In genomic region chr10:27474741-27475140, GRCh38 we compare ENCODE assay signal across 20 cellular contexts.
"Had no signal": no experiment of that assay in that cellular context is flagged by ENCODE, and none has a peak within 500 bp of the region (broad histone marks: within the 10 kb centered on the region; RNA-seq: fewer than 3 reads in every experiment).

No MANE protein-coding gene starts in this region.

- H3K27me3 ChIP-seq: colonic mucosa, gastrocnemius medialis, left lung, sigmoid colon, tibial nerve had no signal

- H3K9me3 ChIP-seq: colonic mucosa, gastrocnemius medialis, left lung, sigmoid colon, tibial nerve had no signal

- H3K36me3 Mint-ChIP-seq: activated CD4-positive, alpha-beta memory T cell treated with anti-CD3 and anti-CD28 coated beads for 36 hours; activated CD8-positive, alpha-beta memory T cell treated with anti-CD3 and anti-CD28 coated beads, Interleukin-2, amount 10 ng/mL, durations not matched to agents 7 days and 5 days; brain had no signal

- DNase-seq: activated CD4-positive, alpha-beta memory T cell treated with anti-CD3 and anti-CD28 coated beads for 36 hours; activated CD8-positive, alpha-beta memory T cell treated with anti-CD3 and anti-CD28 coated beads, Interleukin-2, amount 10 ng/mL, durations not matched to agents 7 days and 5 days; activated naive CD4-positive, alpha-beta T cell treated with anti-CD3 and anti-CD28 coated beads for 36 hours; activated naive CD8-positive, alpha-beta T cell treated with anti-CD3 and anti-CD28 coated beads, Interleukin-2, amount 50 U/mL, for 24 hours; anterior cingulate cortex; colonic mucosa; gastrocnemius medialis; heart left ventricle; left lung; nephron progenitor cell; nucleus accumbens; posterior cingulate gyrus; sigmoid colon; stimulated activated CD8-positive, alpha-beta memory T cell treated with anti-CD3 and anti-CD28 coated beads, Interleukin-4, amount 100 ng/mL, for 48 hours; stimulated activated naive CD4-positive, alpha-beta T cell; substantia nigra had no signal

- H3K4me3 Mint-ChIP-seq: activated CD4-positive, alpha-beta memory T cell treated with anti-CD3 and anti-CD28 coated beads for 36 hours; activated CD8-positive, alpha-beta memory T cell treated with anti-CD3 and anti-CD28 coated beads, Interleukin-2, amount 10 ng/mL, durations not matched to agents 7 days and 5 days; activated naive CD4-positive, alpha-beta T cell treated with anti-CD3 and anti-CD28 coated beads for 36 hours; activated naive CD8-positive, alpha-beta T cell treated with anti-CD3 and anti-CD28 coated beads, Interleukin-2, amount 50 U/mL, for 24 hours; brain; central memory CD8-positive, alpha-beta T cell; nephron progenitor cell; T-helper 2 cell treated with Interferon-gamma antibody and Interleukin-4, amounts not matched to agents 5 μg/mL and 100 μg/mL, for 36 hours had no signal

- H3K9me3 Mint-ChIP-seq: activated CD4-positive, alpha-beta memory T cell treated with anti-CD3 and anti-CD28 coated beads for 36 hours; activated naive CD4-positive, alpha-beta T cell treated with anti-CD3 and anti-CD28 coated beads for 36 hours; central memory CD8-positive, alpha-beta T cell; T-helper 2 cell treated with Interferon-gamma antibody and Interleukin-4, amounts not matched to agents 5 μg/mL and 100 μg/mL, for 36 hours had no signal

- H3K4me3 ChIP-seq: colonic mucosa, gastrocnemius medialis, heart left ventricle, left lung, sigmoid colon, tibial nerve had no signal

- H3K27me3 Mint-ChIP-seq: activated CD4-positive, alpha-beta memory T cell treated with anti-CD3 and anti-CD28 coated beads for 36 hours; activated naive CD8-positive, alpha-beta T cell treated with anti-CD3 and anti-CD28 coated beads, Interleukin-2, amount 50 U/mL, for 24 hours had no signal

- H3K27ac ChIP-seq: colonic mucosa, gastrocnemius medialis, left lung, tibial nerve had no signal

- H3K4me1 Mint-ChIP-seq: activated CD8-positive, alpha-beta memory T cell treated with anti-CD3 and anti-CD28 coated beads, Interleukin-2, amount 10 ng/mL, durations not matched to agents 7 days and 5 days; activated naive CD8-positive, alpha-beta T cell treated with anti-CD3 and anti-CD28 coated beads, Interleukin-2, amount 50 U/mL, for 24 hours; brain; central memory CD8-positive, alpha-beta T cell; nephron progenitor cell had no signal

- H3K36me3 ChIP-seq: colonic mucosa, gastrocnemius medialis, heart left ventricle, left lung, sigmoid colon, tibial nerve had no signal

- H3K27ac Mint-ChIP-seq: activated CD4-positive, alpha-beta memory T cell treated with anti-CD3 and anti-CD28 coated beads for 36 hours; activated CD8-positive, alpha-beta memory T cell treated with anti-CD3 and anti-CD28 coated beads, Interleukin-2, amount 10 ng/mL, durations not matched to agents 7 days and 5 days; activated naive CD4-positive, alpha-beta T cell treated with anti-CD3 and anti-CD28 coated beads for 36 hours; activated naive CD8-positive, alpha-beta T cell treated with anti-CD3 and anti-CD28 coated beads, Interleukin-2, amount 50 U/mL, for 24 hours; brain; nephron progenitor cell; T-helper 2 cell treated with Interferon-gamma antibody and Interleukin-4, amounts not matched to agents 5 μg/mL and 100 μg/mL, for 36 hours had no signal

- ATAC-seq: activated CD8-positive, alpha-beta memory T cell treated with anti-CD3 and anti-CD28 coated beads, Interleukin-2, amount 10 ng/mL, durations not matched to agents 7 days and 5 days; activated naive CD8-positive, alpha-beta T cell treated with anti-CD3 and anti-CD28 coated beads, Interleukin-2, amount 50 U/mL, for 24 hours; gastrocnemius medialis; heart left ventricle; left lung had no signal

- H3K4me1 ChIP-seq: colonic mucosa, gastrocnemius medialis, heart left ventricle, left lung, tibial nerve had no signal
